ENCODE assay signal across 1 cellular context in genomic region chr14:56579345-56580316, GRCh38.
TF ChIP-seq lines count a peak whose summit lies in the region.

Gene TMEM260 (plus strand): TSS chr14:56579798. CDS start chr14:56579915, 117 bp downstream.

TF ChIP-seq in HepG2, 621 proteins besides CTCF, POLR2A, EP300 and RAD21 (continued from another document and continues in another):
- TF ChIP-seq, protein P1, sequence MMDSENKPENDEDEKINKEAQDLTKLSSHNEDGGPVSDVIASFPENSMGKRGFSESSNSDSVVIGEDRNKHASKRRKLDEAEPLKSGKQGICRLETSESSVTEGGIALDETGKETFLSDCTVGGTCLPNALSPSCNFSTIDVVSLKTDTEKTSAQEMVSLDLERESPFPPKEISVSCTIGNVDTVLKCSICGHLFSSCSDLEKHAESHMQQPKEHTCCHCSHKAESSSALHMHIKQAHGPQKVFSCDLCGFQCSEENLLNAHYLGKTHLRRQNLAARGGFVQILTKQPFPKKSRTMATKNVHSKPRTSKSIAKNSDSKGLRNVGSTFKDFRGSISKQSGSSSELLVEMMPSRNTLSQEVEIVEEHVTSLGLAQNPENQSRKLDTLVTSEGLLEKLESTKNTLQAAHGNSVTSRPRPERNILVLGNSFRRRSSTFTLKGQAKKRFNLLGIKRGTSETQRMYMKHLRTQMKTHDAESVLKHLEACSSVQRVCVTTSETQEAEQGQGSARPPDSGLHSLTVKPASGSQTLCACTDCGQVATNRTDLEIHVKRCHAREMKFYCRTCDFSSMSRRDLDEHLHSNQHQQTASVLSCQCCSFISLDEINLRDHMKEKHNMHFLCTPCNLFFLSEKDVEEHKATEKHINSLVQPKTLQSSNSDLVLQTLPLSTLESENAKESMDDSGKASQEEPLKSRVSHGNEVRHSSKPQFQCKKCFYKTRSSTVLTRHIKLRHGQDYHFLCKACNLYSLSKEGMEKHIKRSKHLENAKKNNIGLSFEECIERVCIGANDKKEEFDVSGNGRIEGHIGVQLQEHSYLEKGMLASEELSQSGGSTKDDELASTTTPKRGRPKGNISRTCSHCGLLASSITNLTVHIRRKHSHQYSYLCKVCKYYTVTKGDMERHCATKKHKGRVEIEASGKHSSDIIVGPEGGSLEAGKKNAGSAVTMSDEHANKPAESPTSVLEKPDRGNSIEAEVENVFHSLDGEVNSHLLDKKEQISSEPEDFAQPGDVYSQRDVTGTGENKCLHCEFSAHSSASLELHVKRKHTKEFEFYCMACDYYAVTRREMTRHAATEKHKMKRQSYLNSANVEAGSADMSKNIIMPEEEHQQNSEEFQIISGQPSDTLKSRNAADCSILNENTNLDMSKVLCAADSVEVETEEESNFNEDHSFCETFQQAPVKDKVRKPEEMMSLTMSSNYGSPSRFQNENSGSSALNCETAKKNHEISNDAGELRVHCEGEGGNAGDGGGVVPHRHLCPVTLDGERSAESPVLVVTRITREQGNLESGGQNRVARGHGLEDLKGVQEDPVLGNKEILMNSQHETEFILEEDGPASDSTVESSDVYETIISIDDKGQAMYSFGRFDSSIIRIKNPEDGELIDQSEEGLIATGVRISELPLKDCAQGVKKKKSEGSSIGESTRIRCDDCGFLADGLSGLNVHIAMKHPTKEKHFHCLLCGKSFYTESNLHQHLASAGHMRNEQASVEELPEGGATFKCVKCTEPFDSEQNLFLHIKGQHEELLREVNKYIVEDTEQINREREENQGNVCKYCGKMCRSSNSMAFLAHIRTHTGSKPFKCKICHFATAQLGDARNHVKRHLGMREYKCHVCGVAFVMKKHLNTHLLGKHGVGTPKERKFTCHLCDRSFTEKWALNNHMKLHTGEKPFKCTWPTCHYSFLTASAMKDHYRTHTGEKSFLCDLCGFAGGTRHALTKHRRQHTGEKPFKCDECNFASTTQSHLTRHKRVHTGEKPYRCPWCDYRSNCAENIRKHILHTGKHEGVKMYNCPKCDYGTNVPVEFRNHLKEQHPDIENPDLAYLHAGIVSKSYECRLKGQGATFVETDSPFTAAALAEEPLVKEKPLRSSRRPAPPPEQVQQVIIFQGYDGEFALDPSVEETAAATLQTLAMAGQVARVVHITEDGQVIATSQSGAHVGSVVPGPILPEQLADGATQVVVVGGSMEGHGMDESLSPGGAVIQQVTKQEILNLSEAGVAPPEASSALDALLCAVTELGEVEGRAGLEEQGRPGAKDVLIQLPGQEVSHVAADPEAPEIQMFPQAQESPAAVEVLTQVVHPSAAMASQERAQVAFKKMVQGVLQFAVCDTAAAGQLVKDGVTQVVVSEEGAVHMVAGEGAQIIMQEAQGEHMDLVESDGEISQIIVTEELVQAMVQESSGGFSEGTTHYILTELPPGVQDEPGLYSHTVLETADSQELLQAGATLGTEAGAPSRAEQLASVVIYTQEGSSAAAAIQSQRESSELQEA (CRISPR knock-in tag; IDR thresholded peaks at IDR 0.05; ENCODE audit: not compliant biosample characterization) = peak; percentile 88
- TF ChIP-seq RXRB (CRISPR knock-in tag; IDR thresholded peaks at IDR 0.05; ENCODE audit: borderline replicate concordance) (no peak), MYC (CRISPR knock-in tag; IDR thresholded peaks at IDR 0.05; ENCODE audit: borderline replicate concordance) (peak; percentile 69), CBFB (CRISPR knock-in tag; IDR thresholded peaks at IDR 0.05) (peak; percentile 72), ZSCAN9 (CRISPR knock-in tag; IDR thresholded peaks at IDR 0.05; ENCODE audit: borderline replicate concordance) (no peak), RBM22 (optimal IDR thresholded peaks at IDR 0.05; ENCODE audit: low read length) (no peak), EHMT2 (IDR thresholded peaks at IDR 0.05; ENCODE audit: borderline replicate concordance, low read depth, low read length) (no peak; the same call in 1 of the 2 replicates), FOXA3 (CRISPR knock-in tag; IDR thresholded peaks at IDR 0.05) (peak; percentile 21; the same call in 1 of the 2 replicates), HIVEP1 (CRISPR knock-in tag; IDR thresholded peaks at IDR 0.05) (no peak), KDM3A (CRISPR knock-in tag; IDR thresholded peaks at IDR 0.05; ENCODE audit: low read depth) (no peak), ZBTB14 (CRISPR knock-in tag; IDR thresholded peaks at IDR 0.05) (no peak), RNF2 (conservative IDR thresholded peaks at IDR 0.05; ENCODE audit: low read depth) (no peak), ERF (CRISPR knock-in tag; IDR thresholded peaks at IDR 0.05) (peak; percentile 16; the same call in 1 of the 2 replicates), ZNF224 (CRISPR knock-in tag; IDR thresholded peaks at IDR 0.05) (no peak), SNAPC2 (CRISPR knock-in tag; IDR thresholded peaks at IDR 0.05) (no peak), ELF1 (CRISPR knock-in tag; IDR thresholded peaks at IDR 0.05) (peak; percentile 97), ZSCAN22 (CRISPR knock-in tag; IDR thresholded peaks at IDR 0.05) (peak; percentile 44; the same call in 1 of the 2 replicates), MTERF4 (CRISPR knock-in tag; IDR thresholded peaks at IDR 0.05) (no peak), ARNT2 (CRISPR knock-in tag; IDR thresholded peaks at IDR 0.05; ENCODE audit: low read depth) (peak; percentile 78), ZNF816 (CRISPR knock-in tag; IDR thresholded peaks at IDR 0.05; ENCODE audit: borderline replicate concordance) (no peak), KLF16 (CRISPR knock-in tag; IDR thresholded peaks at IDR 0.05) (no peak; a peak in 1 of 4 replicates), ZNF17 (CRISPR knock-in tag; IDR thresholded peaks at IDR 0.05) (no peak), U2AF1 (optimal IDR thresholded peaks at IDR 0.05; ENCODE audit: low read depth, low read length) (peak; percentile 44), PCBP1 (IDR thresholded peaks at IDR 0.05; ENCODE audit: borderline replicate concordance, low read depth, low read length) (peak; percentile 71; the same call in 1 of the 2 replicates), RBFOX2 (IDR thresholded peaks at IDR 0.05; ENCODE audit: low read depth, low read length) (peak; percentile 98), PATZ1 (CRISPR knock-in tag; IDR thresholded peaks at IDR 0.05) (peak; percentile 14; the same call in 1 of the 2 replicates), BCL3 (CRISPR knock-in tag; IDR thresholded peaks at IDR 0.05) (peak; percentile 54; the same call in 1 of the 2 replicates), TOE1 (CRISPR knock-in tag; IDR thresholded peaks at IDR 0.05) (no peak), KLF6 (CRISPR knock-in tag; IDR thresholded peaks at IDR 0.05) (peak; percentile 63; the same call in 1 of the 2 replicates), ZNF331 (CRISPR knock-in tag; IDR thresholded peaks at IDR 0.05) (peak; percentile 40; the same call in 1 of the 2 replicates), GTF2F1 (IDR thresholded peaks at IDR 0.05; ENCODE audit: low read length) (0 out of 2 replicates have a peak, but pooled peaks have one; percentile 59)
- TF ChIP-seq, protein P2, sequence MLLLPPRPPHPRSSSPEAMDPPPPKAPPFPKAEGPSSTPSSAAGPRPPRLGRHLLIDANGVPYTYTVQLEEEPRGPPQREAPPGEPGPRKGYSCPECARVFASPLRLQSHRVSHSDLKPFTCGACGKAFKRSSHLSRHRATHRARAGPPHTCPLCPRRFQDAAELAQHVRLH (CRISPR knock-in tag; IDR thresholded peaks at IDR 0.05; ENCODE audit: borderline replicate concordance, low read depth) = 0 out of 2 replicates have a peak, but pooled peaks have one; percentile 42
- TF ChIP-seq, protein P3, sequence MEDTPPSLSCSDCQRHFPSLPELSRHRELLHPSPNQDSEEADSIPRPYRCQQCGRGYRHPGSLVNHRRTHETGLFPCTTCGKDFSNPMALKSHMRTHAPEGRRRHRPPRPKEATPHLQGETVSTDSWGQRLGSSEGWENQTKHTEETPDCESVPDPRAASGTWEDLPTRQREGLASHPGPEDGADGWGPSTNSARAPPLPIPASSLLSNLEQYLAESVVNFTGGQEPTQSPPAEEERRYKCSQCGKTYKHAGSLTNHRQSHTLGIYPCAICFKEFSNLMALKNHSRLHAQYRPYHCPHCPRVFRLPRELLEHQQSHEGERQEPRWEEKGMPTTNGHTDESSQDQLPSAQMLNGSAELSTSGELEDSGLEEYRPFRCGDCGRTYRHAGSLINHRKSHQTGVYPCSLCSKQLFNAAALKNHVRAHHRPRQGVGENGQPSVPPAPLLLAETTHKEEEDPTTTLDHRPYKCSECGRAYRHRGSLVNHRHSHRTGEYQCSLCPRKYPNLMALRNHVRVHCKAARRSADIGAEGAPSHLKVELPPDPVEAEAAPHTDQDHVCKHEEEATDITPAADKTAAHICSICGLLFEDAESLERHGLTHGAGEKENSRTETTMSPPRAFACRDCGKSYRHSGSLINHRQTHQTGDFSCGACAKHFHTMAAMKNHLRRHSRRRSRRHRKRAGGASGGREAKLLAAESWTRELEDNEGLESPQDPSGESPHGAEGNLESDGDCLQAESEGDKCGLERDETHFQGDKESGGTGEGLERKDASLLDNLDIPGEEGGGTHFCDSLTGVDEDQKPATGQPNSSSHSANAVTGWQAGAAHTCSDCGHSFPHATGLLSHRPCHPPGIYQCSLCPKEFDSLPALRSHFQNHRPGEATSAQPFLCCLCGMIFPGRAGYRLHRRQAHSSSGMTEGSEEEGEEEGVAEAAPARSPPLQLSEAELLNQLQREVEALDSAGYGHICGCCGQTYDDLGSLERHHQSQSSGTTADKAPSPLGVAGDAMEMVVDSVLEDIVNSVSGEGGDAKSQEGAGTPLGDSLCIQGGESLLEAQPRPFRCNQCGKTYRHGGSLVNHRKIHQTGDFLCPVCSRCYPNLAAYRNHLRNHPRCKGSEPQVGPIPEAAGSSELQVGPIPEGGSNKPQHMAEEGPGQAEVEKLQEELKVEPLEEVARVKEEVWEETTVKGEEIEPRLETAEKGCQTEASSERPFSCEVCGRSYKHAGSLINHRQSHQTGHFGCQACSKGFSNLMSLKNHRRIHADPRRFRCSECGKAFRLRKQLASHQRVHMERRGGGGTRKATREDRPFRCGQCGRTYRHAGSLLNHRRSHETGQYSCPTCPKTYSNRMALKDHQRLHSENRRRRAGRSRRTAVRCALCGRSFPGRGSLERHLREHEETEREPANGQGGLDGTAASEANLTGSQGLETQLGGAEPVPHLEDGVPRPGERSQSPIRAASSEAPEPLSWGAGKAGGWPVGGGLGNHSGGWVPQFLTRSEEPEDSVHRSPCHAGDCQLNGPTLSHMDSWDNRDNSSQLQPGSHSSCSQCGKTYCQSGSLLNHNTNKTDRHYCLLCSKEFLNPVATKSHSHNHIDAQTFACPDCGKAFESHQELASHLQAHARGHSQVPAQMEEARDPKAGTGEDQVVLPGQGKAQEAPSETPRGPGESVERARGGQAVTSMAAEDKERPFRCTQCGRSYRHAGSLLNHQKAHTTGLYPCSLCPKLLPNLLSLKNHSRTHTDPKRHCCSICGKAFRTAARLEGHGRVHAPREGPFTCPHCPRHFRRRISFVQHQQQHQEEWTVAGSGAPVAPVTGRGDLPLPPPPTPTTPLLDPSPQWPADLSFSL (CRISPR knock-in tag; IDR thresholded peaks at IDR 0.05) = peak; percentile 44; the same call in 1 of the 2 replicates
